9 cellular contexts compared by ENCODE assay signal in the genomic region with DNA sequence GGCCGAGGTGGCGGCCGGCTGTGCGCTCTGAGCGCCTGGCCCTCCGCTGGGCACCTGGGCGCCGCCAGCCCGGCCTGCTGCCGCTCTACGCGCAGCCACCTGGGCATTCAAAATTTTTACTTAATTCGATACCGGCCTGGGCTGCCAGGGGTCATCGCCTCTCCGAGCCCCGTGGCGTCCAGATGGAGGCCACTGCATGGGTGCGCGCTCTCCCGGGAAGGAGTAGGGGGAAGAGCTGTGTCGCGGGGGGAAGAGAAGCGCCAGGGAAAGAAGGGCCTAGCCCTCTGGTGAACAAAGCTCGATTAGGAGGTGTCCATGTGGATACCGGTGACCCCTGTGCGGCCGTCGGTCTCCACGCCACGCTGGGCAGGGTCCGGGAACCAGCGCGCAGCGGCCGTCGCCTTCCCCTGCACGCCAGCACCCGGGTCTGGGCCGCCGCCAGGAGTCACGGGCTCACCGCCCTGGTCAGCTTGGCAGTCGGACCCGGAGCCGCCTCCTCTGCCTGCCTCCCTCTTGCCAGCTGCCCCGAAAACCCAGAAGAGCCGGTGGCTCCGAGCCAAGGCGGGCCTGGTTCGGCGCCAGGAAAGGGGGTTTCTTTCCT. TPM values are rescaled to one million over a fixed set of nuclear protein-coding genes. Genes with fewer than 3 reads are reported as not detected.
A peak's percentile ranks its signal among the peaks of the same experiment; 100 is the strongest.
DNase-seq lines count a peak whose midpoint lies in the region; ATAC-seq and TF ChIP-seq lines count a peak whose summit lies in the region.
"Had no signal": no experiment of that assay in that cellular context is flagged by ENCODE, and none has a peak within 500 bp of the region (broad histone marks: within the 10 kb centered on the region; RNA-seq: fewer than 3 reads in every experiment).

No MANE protein-coding gene starts in this region.

- peak overlapping the region; percentile 29 to 92 (median 83) for H3K27ac ChIP-seq in dorsolateral prefrontal cortex
- H3K27ac ChIP-seq in thoracic aorta, result peak overlapping the region; percentile 71 to 80
- H3K27ac ChIP-seq: KMS-11 had no signal

- ATAC-seq in GM18517 (IDR thresholded peaks at IDR 0.05; ENCODE audit: unreplicated experiment) (peak; percentile 2), HG03039 (IDR thresholded peaks at IDR 0.05; ENCODE audit: unreplicated experiment) (peak; percentile 2), thoracic aorta (ENCODE audit: insufficient number of reproducible peaks, low FRiP score, low read depth) (no peak)

- TF ChIP-seq POLR2A in lower leg skin (IDR thresholded peaks at IDR 0.05), result no peak

- intact Hi-C loops in dorsolateral prefrontal cortex (cut with DNase I) (loop anchor here (2.0 kb wide), 3 partner anchors 27 to 47 kb away; partner anchors contain the start of genes ERCC5 (in 1 of the 2) and TEX30 (in 1 of the 2)), lower leg skin (cut with DNase I; ENCODE audit: low total_unique reads) (no loop called here)

- no peak for TF ChIP-seq CTCF in dorsolateral prefrontal cortex (IDR thresholded peaks at IDR 0.05 in 54 of 56, conservative IDR thresholded peaks at IDR 0.05 in 2 of 56; ENCODE audit: low read depth in 1 of 56, partially characterized antibody in 56 of 56)
- TF ChIP-seq CTCF in lower leg skin (IDR thresholded peaks at IDR 0.05), result no peak
- no peak for TF ChIP-seq CTCF in thoracic aorta (IDR thresholded peaks at IDR 0.05)

- H3K4me3 ChIP-seq in dorsolateral prefrontal cortex (peak overlapping the region; percentile 66 to 100 (median 90)), lower leg skin (ENCODE audit: low read depth, poor library complexity, severe bottlenecking) (peak overlapping the region; percentile 80), thoracic aorta (peak overlapping the region; percentile 84)

- no peaks in the 10 kb centered on the region for H3K9me3 ChIP-seq in thoracic aorta

- WGBS in lower leg skin, 2 donors, result 0 to 1% methylated on average over 23 to 30 of the region's 52 CpGs

- H3K36me3 ChIP-seq in thoracic aorta, result no peaks in the 10 kb centered on the region

- no peaks in the 10 kb centered on the region for H3K27me3 ChIP-seq in dorsolateral prefrontal cortex
- H3K27me3 ChIP-seq in thoracic aorta (replicated peaks; ENCODE audit: insufficient read depth), result no peaks in the 10 kb centered on the region

- H3K4me1 ChIP-seq in thoracic aorta (ENCODE audit: control insufficient read depth in 1 of 2, low read depth in 2 of 2), result peaks cover 3 to 20% of the 10 kb centered on the region in 2 donors

- DNase-seq in AG08395 (ENCODE audit: low spot score), result peak; percentile 14
- DNase-seq in SK-N-DZ (ENCODE audit: low spot score), result peak; percentile 19
- DNase-seq in dorsolateral prefrontal cortex, result peak in 7 of 10 donors; percentile 22 to 69 (median 47)
- peak in 1 of 2 donors; percentile 87 for DNase-seq in lower leg skin (ENCODE audit: low spot score in 2 of 2)
- DNase-seq in thoracic aorta (ENCODE audit: low spot score), result no peak
- DNase-seq in NAMALWA (ENCODE audit: low spot score), result no peak

RNA-seq across cellular contexts. Expression of gene BIVM, which starts 0.7 kb away (rescaled TPM):
- 35.3 and 37.5 TPM in 2 replicates for polyA plus RNA-seq in SK-N-DZ (2014; cell fraction: cytosol; rRNA removed)
- polyA plus RNA-seq in SK-N-DZ (2014; cell fraction: nucleus; rRNA removed), result 67.6 and 84.8 TPM in 2 replicates
- 10 to 100 TPM; 26.3 to 65.1 (median 40.1) TPM for total RNA-seq in dorsolateral prefrontal cortex
- 10 to 100 TPM in 1 of 4 donors, 1 to 10 TPM in 3; 5.4 to 16.0 (median 7.7) TPM for total RNA-seq in lower leg skin
- total RNA-seq in thoracic aorta, result 10 to 100 TPM; 26.8 to 33.2 TPM

RNA-seq across cellular contexts. Expression of gene POGLUT2, which starts 0.9 kb away (rescaled TPM):
- polyA plus RNA-seq in SK-N-DZ (2014; cell fraction: cytosol; rRNA removed), result 40.5 and 42.5 TPM in 2 replicates
- polyA plus RNA-seq in SK-N-DZ (2014; cell fraction: nucleus; rRNA removed), result 29.3 and 42.8 TPM in 2 replicates
- total RNA-seq in dorsolateral prefrontal cortex, result 10 to 100 TPM in 1 of 120 experiments, 1 to 10 TPM in 119; 2.6 to 10.7 (median 5.3) TPM
- 1 to 10 TPM; 1.8 to 5.5 (median 3.7) TPM for total RNA-seq in lower leg skin
- 10 to 100 TPM in 1 of 2 donors, 1 to 10 TPM in 1; 7.3 to 11.9 TPM for total RNA-seq in thoracic aorta

RNA-seq across cellular contexts. Expression of gene TEX30, which starts 26.1 kb away (rescaled TPM):
- polyA plus RNA-seq in SK-N-DZ (2014; cell fraction: cytosol; rRNA removed), result 6.1 and 9.8 TPM in 2 replicates
- 13.6 and 16.2 TPM in 2 replicates for polyA plus RNA-seq in SK-N-DZ (2014; cell fraction: nucleus; rRNA removed)
- 10 to 100 TPM in 33 of 120 experiments, 1 to 10 TPM in 87; 3.7 to 14.8 (median 8.6) TPM for total RNA-seq in dorsolateral prefrontal cortex
- total RNA-seq in lower leg skin, result 1 to 10 TPM; 6.5 to 10.0 (median 7.9) TPM
- total RNA-seq in thoracic aorta, result 1 to 10 TPM; 2.8 to 8.0 TPM

RNA-seq across cellular contexts. Expression of gene ERCC5, which starts 46.2 kb away (rescaled TPM):
- 34.3 and 36.0 TPM in 2 replicates for polyA plus RNA-seq in SK-N-DZ (2014; cell fraction: cytosol; rRNA removed)
- polyA plus RNA-seq in SK-N-DZ (2014; cell fraction: nucleus; rRNA removed), result 62.9 and 103 TPM in 2 replicates
- total RNA-seq in dorsolateral prefrontal cortex (10 to 100 TPM; 34.1 to 84.8 (median 53.9) TPM), lower leg skin (10 to 100 TPM; 51.5 to 73.0 (median 55.1) TPM), thoracic aorta (10 to 100 TPM; 59.4 to 80.8 TPM)

Comparison
In these comparisons a context has a peak if more than half of its experiments do, and no peak if none do; other contexts are left out.
1. DNase-seq: peak in AG08395 (single experiment), SK-N-DZ (single experiment) and dorsolateral prefrontal cortex (7 of 10); none in thoracic aorta (single experiment) and NAMALWA (single experiment).
2. Peak in every context shown above with its lines, with median percentiles within 50 percentile points of each other: H3K4me3 ChIP-seq.